ENCODE assay signal across 14 cellular contexts in the genomic region with DNA sequence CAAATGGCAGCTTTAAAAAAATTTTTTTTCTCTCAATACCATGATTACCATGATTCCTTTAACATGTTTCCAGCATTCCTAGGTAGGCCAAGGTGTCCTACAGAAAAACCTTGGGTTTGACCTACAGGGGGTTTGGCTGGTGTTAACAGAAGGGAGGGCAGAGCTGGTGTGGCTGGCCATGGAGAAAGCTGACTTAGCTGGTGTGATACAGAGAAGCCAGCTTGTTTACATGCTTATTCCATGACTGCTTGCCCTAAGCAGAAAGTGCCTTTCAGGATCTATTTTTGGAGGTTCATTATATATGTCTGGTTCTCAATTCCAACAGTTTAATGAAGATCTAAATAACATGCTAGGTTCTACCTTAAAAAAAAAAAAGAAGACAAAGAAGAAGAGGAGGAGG.
DNase-seq lines count a peak whose midpoint lies in the region; ATAC-seq and TF ChIP-seq lines count a peak whose summit lies in the region.
"Had no signal": no experiment of that assay in that cellular context is flagged by ENCODE, and none has a peak within 500 bp of the region (broad histone marks: within the 10 kb centered on the region; RNA-seq: fewer than 3 reads in every experiment).

No MANE protein-coding gene starts in this region.

- H3K4me3 Mint-ChIP-seq in activated naive CD4-positive, alpha-beta T cell treated with anti-CD3 and anti-CD28 coated beads, Interleukin-2, amount 10 ng/mL, durations not matched to agents 7 days and 5 days, result no peak overlapping the region
- no peak overlapping the region for H3K4me3 Mint-ChIP-seq in mesothelial cell of epicardium
- H3K4me3 Mint-ChIP-seq: B cell; CD4-positive, alpha-beta T cell had no signal

- H3K56ac ChIP-seq in IMR-90 (ENCODE audit: extremely low read depth, insufficient read depth, low read length), result no peak overlapping the region

- H2AFZ ChIP-seq in IMR-90 (replicated peaks; ENCODE audit: low read length, poor library complexity), result no peak overlapping the region

- H3K36me3 ChIP-seq in IMR-90 (ENCODE audit: control insufficient read depth, insufficient read depth, low read length), result peaks cover 17% of the 10 kb centered on the region
- H3K36me3 ChIP-seq in transverse colon, result peaks cover 0 to 11% (median 5%) of the 10 kb centered on the region in 4 donors
- peaks cover 3% of the 10 kb centered on the region for H3K36me3 ChIP-seq in WERI-Rb-1

- no peaks in the 10 kb centered on the region for H3K27me3 ChIP-seq in IMR-90 (ENCODE audit: control insufficient read depth, insufficient read depth, low read length)
- H3K27me3 ChIP-seq in transverse colon, result no peaks in the 10 kb centered on the region
- no peaks in the 10 kb centered on the region for H3K27me3 ChIP-seq in WERI-Rb-1 (ENCODE audit: insufficient read depth, low read depth, severe bottlenecking)

- H2BK120ac ChIP-seq in IMR-90 (ENCODE audit: low read depth, low read length), result no peak overlapping the region

- no peak for TF ChIP-seq RAD21 in IMR-90 (IDR thresholded peaks at IDR 0.05; ENCODE audit: low read length)

- no peaks in the 10 kb centered on the region for H3K27me3 Mint-ChIP-seq in activated naive CD4-positive, alpha-beta T cell treated with anti-CD3 and anti-CD28 coated beads, Interleukin-2, amount 10 ng/mL, durations not matched to agents 7 days and 5 days
- H3K27me3 Mint-ChIP-seq in mesothelial cell of epicardium (ENCODE audit: low read depth), result no peaks in the 10 kb centered on the region
- H3K27me3 Mint-ChIP-seq: B cell; CD4-positive, alpha-beta T cell had no signal

- no peak overlapping the region for H2AK5ac ChIP-seq in IMR-90 (ENCODE audit: low read depth, low read length)

- TF ChIP-seq CTCF in IMR-90 (conservative IDR thresholded peaks at IDR 0.05; ENCODE audit: low read depth, low read length) (no peak), mesothelial cell of epicardium (IDR thresholded peaks at IDR 0.05; ENCODE audit: unreplicated experiment) (no peak), transverse colon (IDR thresholded peaks at IDR 0.05) (no peak), WERI-Rb-1 (IDR thresholded peaks at IDR 0.05; ENCODE audit: low read depth, low read length) (no peak)

- H3K18ac ChIP-seq in IMR-90 (ENCODE audit: low read depth, low read length), result no peak overlapping the region; the same call in 1 of the 2 replicates

- no peak overlapping the region for H2AK9ac ChIP-seq in IMR-90 (replicated peaks; ENCODE audit: low read depth, low read length, poor library complexity)

- intact Hi-C loops in IMR-90 (cut with micrococcal nuclease) (no loop called here), transverse colon (cut with DNase I; ENCODE audit: low total_unique reads) (no loop called here)

- in situ Hi-C loops in IMR-90 (cut with MboI; ENCODE audit: low sequenced_read_pairs), result no loop called here
- in situ Hi-C loops in transverse colon (cut with MboI; ENCODE audit: low pct_ligation_motif_present in 1 of 4, low pct_unique_long_range_greater_than_20kb in 1 of 4, low sequenced_read_pairs in 3 of 4), result no loop called here

- H3K9me1 ChIP-seq in IMR-90 (ENCODE audit: insufficient read depth, low read length), result peaks cover 10% of the 10 kb centered on the region

- H3K9me3 ChIP-seq in IMR-90 (ENCODE audit: control insufficient read depth, insufficient read depth, low read length) (no peaks in the 10 kb centered on the region), transverse colon (no peaks in the 10 kb centered on the region), WERI-Rb-1 (ENCODE audit: severe bottlenecking) (no peaks in the 10 kb centered on the region)
- H3K9me3 ChIP-seq: A549 had no signal

- peak overlapping the region; percentile 49; the same call in 1 of the 2 replicates for H3K4me2 ChIP-seq in IMR-90 (ENCODE audit: low read depth, low read length)
- H3K4me2 ChIP-seq: A549 had no signal

- no peaks in the 10 kb centered on the region for H3K9me3 Mint-ChIP-seq in activated naive CD4-positive, alpha-beta T cell treated with anti-CD3 and anti-CD28 coated beads, Interleukin-2, amount 10 ng/mL, durations not matched to agents 7 days and 5 days
- peaks cover 9% of the 10 kb centered on the region for H3K9me3 Mint-ChIP-seq in mesothelial cell of epicardium
- H3K9me3 Mint-ChIP-seq: CD4-positive, alpha-beta T cell had no signal

- no peak for DNase-seq in activated naive CD4-positive, alpha-beta T cell treated with anti-CD3 and anti-CD28 coated beads, Interleukin-2, amount 10 ng/mL, durations not matched to agents 7 days and 5 days
- no peak for DNase-seq in activated naive CD4-positive, alpha-beta T cell treated with anti-CD3 and anti-CD28 coated beads, Interleukin-2, amount 50 U/mL, for 16 hours
- DNase-seq in IMR-90, result peak; percentile 31
- DNase-seq in mesothelial cell of epicardium (ENCODE audit: low spot score in 2 of 2, unreplicated experiment in 2 of 2), result no peak
- no peak for DNase-seq in transverse colon
- DNase-seq in WERI-Rb-1, result no peak
- DNase-seq in stimulated activated naive CD8-positive, alpha-beta T cell treated with anti-CD3 and anti-CD28 coated beads, Interleukin-15, Interleukin-2, amounts not matched to agents 100 U/mL and 50 U/mL, for 24 hours, result no peak
- DNase-seq: Calu3; CD4-positive, alpha-beta T cell; NCI-H446; SIG-M5 had no signal

- TF ChIP-seq EP300 in transverse colon (IDR thresholded peaks at IDR 0.05; ENCODE audit: low read depth), result no peak

- no TSS peak for BruUV-seq in IMR-90 (replicated peaks; lab: Mats Ljungman, UMichigan)

- H3K27ac ChIP-seq in IMR-90 (ENCODE audit: insufficient read depth, low read length) (no peak overlapping the region), transverse colon (peak overlapping the region in 3 of 4 donors; percentile 39 to 60 (median 49)), WERI-Rb-1 (no peak overlapping the region)
- H3K27ac ChIP-seq: A549 had no signal

- no peak overlapping the region for H4K91ac ChIP-seq in IMR-90 (ENCODE audit: insufficient read depth, low read depth, low read length)

- POLR2A ChIA-PET in IMR-90 (lab: Charles Lee; ENCODE audit: unreplicated experiment), result no interaction called here

- H4K5ac ChIP-seq in IMR-90 (ENCODE audit: low read depth, low read length), result no peak overlapping the region

- H2BK20ac ChIP-seq in IMR-90 (ENCODE audit: low read depth, low read length), result no peak overlapping the region

- CTCF ChIA-PET in activated naive CD4-positive, alpha-beta T cell treated with anti-CD3 and anti-CD28 coated beads, Interleukin-2, amount 10 ng/mL, durations not matched to agents 7 days and 5 days (lab: Charles Lee), result no interaction called here
- CTCF ChIA-PET in IMR-90 (lab: Yijun Ruan, JAX), result interaction anchor here (1.1 to 1.4 kb wide), 3 partner anchors 14 to 66 kb away, joined by 3 to 6 read pairs (median 3); no protein-coding TSS in a partner anchor

- peaks cover 20 to 50% of the 10 kb centered on the region in 2 experiments for H3K79me1 ChIP-seq in IMR-90 (ENCODE audit: low read depth in 1 of 2, low read length in 2 of 2)

- H3K23ac ChIP-seq in IMR-90 (ENCODE audit: low read depth, low read length), result no peak overlapping the region

- H3K4me1 Mint-ChIP-seq in activated naive CD4-positive, alpha-beta T cell treated with anti-CD3 and anti-CD28 coated beads, Interleukin-2, amount 10 ng/mL, durations not matched to agents 7 days and 5 days, result peaks cover 9% of the 10 kb centered on the region
- peaks cover 6% of the 10 kb centered on the region for H3K4me1 Mint-ChIP-seq in mesothelial cell of epicardium

- peak; percentile 87 for ATAC-seq in IMR-90 (ENCODE audit: low read depth)
- no peak for ATAC-seq in stimulated activated naive CD8-positive, alpha-beta T cell treated with anti-CD3 and anti-CD28 coated beads, Interleukin-15, Interleukin-2, amounts not matched to agents 100 U/mL and 50 U/mL, for 24 hours
- ATAC-seq: A549, HCT116 had no signal

- no peak overlapping the region for H3K4ac ChIP-seq in IMR-90 (ENCODE audit: low read depth, low read length)

- H3K4me1 ChIP-seq in IMR-90 (ENCODE audit: control insufficient read depth, insufficient read depth, low read length) (peaks cover 6% of the 10 kb centered on the region), transverse colon (peaks cover 0 to 10% (median 6%) of the 10 kb centered on the region in 4 donors)
- H3K4me1 ChIP-seq: A549 had no signal

- H3K36me3 Mint-ChIP-seq in activated naive CD4-positive, alpha-beta T cell treated with anti-CD3 and anti-CD28 coated beads, Interleukin-2, amount 10 ng/mL, durations not matched to agents 7 days and 5 days, result peaks cover 34% of the 10 kb centered on the region
- peaks cover 46% of the 10 kb centered on the region for H3K36me3 Mint-ChIP-seq in mesothelial cell of epicardium

- H4K8ac ChIP-seq in IMR-90 (ENCODE audit: low read depth in 2 of 2, low read length in 2 of 2), result 0 out of 4 replicates have a peak overlapping the region, but pooled peaks of 1 of the 2 experiments have one; percentile 1

- H3K27ac Mint-ChIP-seq in activated naive CD4-positive, alpha-beta T cell treated with anti-CD3 and anti-CD28 coated beads, Interleukin-2, amount 10 ng/mL, durations not matched to agents 7 days and 5 days, result peak overlapping the region; percentile 29
- H3K27ac Mint-ChIP-seq in mesothelial cell of epicardium, result peak overlapping the region; percentile 37
- H3K27ac Mint-ChIP-seq: B cell; CD4-positive, alpha-beta T cell had no signal

- H3K4me3 ChIP-seq in IMR-90 (ENCODE audit: insufficient read depth, low read depth, low read length) (no peak overlapping the region), transverse colon (no peak overlapping the region), WERI-Rb-1 (ENCODE audit: low read depth, low read length) (no peak overlapping the region)
- H3K4me3 ChIP-seq: A549 had no signal

- H2BK5ac ChIP-seq in IMR-90 (ENCODE audit: low read depth, low read length, poor library complexity, severe bottlenecking), result peak overlapping the region; percentile 54

- no peaks in the 10 kb centered on the region for H4K20me1 ChIP-seq in IMR-90 (ENCODE audit: insufficient read depth, low read length)

- TF ChIP-seq POLR2A in IMR-90 (IDR thresholded peaks at IDR 0.05; ENCODE audit: low read depth, low read length) (no peak), transverse colon (IDR thresholded peaks at IDR 0.05) (no peak)

- no peak overlapping the region for H2BK15ac ChIP-seq in IMR-90 (ENCODE audit: low read depth, low read length)

- dilution Hi-C loops in IMR-90 (cut with HindIII; ENCODE audit: low sequenced_read_pairs, unreplicated experiment), result no loop called here

- H3K14ac ChIP-seq in IMR-90 (replicated peaks; ENCODE audit: low read depth, low read length), result 0 out of 2 replicates have a peak overlapping the region, but pooled peaks have one; percentile 26

- H3K9ac ChIP-seq in IMR-90 (ENCODE audit: low read depth, low read length), result no peak overlapping the region

TF ChIP-seq in IMR-90, 13 proteins besides CTCF, POLR2A, EP300 and RAD21 (continues in another document):
- TF ChIP-seq, protein P1, sequence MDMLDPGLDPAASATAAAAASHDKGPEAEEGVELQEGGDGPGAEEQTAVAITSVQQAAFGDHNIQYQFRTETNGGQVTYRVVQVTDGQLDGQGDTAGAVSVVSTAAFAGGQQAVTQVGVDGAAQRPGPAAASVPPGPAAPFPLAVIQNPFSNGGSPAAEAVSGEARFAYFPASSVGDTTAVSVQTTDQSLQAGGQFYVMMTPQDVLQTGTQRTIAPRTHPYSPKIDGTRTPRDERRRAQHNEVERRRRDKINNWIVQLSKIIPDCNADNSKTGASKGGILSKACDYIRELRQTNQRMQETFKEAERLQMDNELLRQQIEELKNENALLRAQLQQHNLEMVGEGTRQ (IDR thresholded peaks at IDR 0.05; ENCODE audit: low read depth, low read length), result no peak
- TF ChIP-seq CEBPB (IDR thresholded peaks at IDR 0.05; ENCODE audit: low read depth, low read length), result no peak

Comparison
In these comparisons a context has a peak if more than half of its experiments do, and no peak if none do; other contexts are left out.
1. H3K27ac ChIP-seq: peak in transverse colon (3 of 4); none in IMR-90 (single experiment) and WERI-Rb-1 (single experiment).